Comparison of ENCODE assay signal across 17 cellular contexts in the genomic region with DNA sequence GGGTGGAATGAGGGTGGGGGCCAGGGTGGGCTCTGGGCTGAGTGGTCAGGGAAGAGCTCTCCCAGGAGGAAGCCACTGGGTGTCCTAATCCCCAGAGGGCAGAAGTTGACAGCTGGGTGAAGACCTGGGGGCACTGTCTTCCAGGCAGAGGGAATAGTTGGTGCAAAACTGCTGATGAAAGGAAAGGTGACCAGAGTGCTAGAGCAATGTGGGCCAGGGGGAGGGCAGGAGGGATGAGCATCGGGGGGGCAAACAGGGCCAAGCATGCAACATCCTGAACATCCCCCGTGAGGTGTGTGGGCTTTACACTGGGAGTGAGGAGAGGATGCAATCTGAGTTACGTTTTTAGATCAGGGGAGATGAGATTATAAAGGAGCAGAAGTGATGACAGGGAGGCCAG.
DNase-seq lines count a peak whose midpoint lies in the region; ATAC-seq, FAIRE-seq and TF ChIP-seq lines count a peak whose summit lies in the region.
"Had no signal": no experiment of that assay in that cellular context is flagged by ENCODE, and none has a peak within 500 bp of the region (broad histone marks: within the 10 kb centered on the region; RNA-seq: fewer than 3 reads in every experiment).

No MANE protein-coding gene starts in this region.

- H3K4me1 Mint-ChIP-seq in CD4-positive, alpha-beta memory T cell: peaks cover 33 to 52% (median 42%) of the 10 kb centered on the region in 4 donors
- peaks cover 32% of the 10 kb centered on the region for H3K4me1 Mint-ChIP-seq in T-helper 17 cell

- H3K4me3 ChIP-seq in CD4-positive, alpha-beta memory T cell (ENCODE audit: low read length in 2 of 2): no peak overlapping the region
- H3K4me3 ChIP-seq in HepG2 (replicated peaks in 1 of 3; ENCODE audit: insufficient read depth in 1 of 3, low read depth in 2 of 3, low read length in 3 of 3): no peak overlapping the region
- H3K4me3 ChIP-seq: HAP-1, SJSA1 had no signal

- no peak for TF ChIP-seq RAD21 in HepG2 (CRISPR knock-in tag; IDR thresholded peaks at IDR 0.05)

- H3K36me3 Mint-ChIP-seq in CD4-positive, alpha-beta memory T cell: peaks cover 27 to 32% of the 10 kb centered on the region in 2 donors
- H3K36me3 Mint-ChIP-seq in T-helper 17 cell (ENCODE audit: low read depth): peaks cover 6% of the 10 kb centered on the region

- H3K27ac ChIP-seq in CD4-positive, alpha-beta memory T cell (ENCODE audit: low read depth, low read length): no peak overlapping the region
- no peak overlapping the region for H3K27ac ChIP-seq in HepG2 (ENCODE audit: extremely low read length, insufficient read depth, low read length)
- H3K27ac ChIP-seq: C4-2B, SJSA1 had no signal

- H3K4me1 ChIP-seq in CD4-positive, alpha-beta memory T cell (ENCODE audit: insufficient read depth, low read length): peaks cover 29% of the 10 kb centered on the region
- H3K4me1 ChIP-seq in HepG2 (ENCODE audit: insufficient read depth, low read length): peaks cover 20% of the 10 kb centered on the region

- H2AFZ ChIP-seq in HepG2 (ENCODE audit: low read length): no peak overlapping the region

- no TSS peak for BruUV-seq in HepG2 (replicated peaks; lab: Mats Ljungman, UMichigan)

- intact Hi-C loops in CD4-positive, alpha-beta memory T cell (cut with micrococcal nuclease): loop anchor here (5.0 kb wide), 3 partner anchors 45 to 280 kb away; partner anchors contain the start of genes KIF3B, PLAGL2 and POFUT1
- intact Hi-C loops in HepG2 (cut with micrococcal nuclease; ENCODE audit: unreplicated experiment): no loop called here
- intact Hi-C loops in posterior vena cava (cut with DNase I): no loop called here
- intact Hi-C loops in Right ventricle myocardium inferior (cut with DNase I): no loop called here

- no peak for TF ChIP-seq CTCF in HepG2 (CRISPR knock-in tag; IDR thresholded peaks at IDR 0.05)

- H3K36me3 ChIP-seq in CD4-positive, alpha-beta memory T cell (ENCODE audit: insufficient read depth, low read length): peaks cover 5% of the 10 kb centered on the region
- no peaks in the 10 kb centered on the region; a peak in 1 of 5 replicates for H3K36me3 ChIP-seq in HepG2 (replicated peaks in 1 of 2; ENCODE audit: control insufficient read depth in 1 of 2, insufficient read depth in 2 of 2, low read length in 2 of 2)
- H3K36me3 ChIP-seq: HAP-1, SJSA1 had no signal

- no peaks in the 10 kb centered on the region for H3K27me3 ChIP-seq in CD4-positive, alpha-beta memory T cell (ENCODE audit: insufficient read depth, low read length)
- no peaks in the 10 kb centered on the region for H3K27me3 ChIP-seq in HepG2 (ENCODE audit: control insufficient read depth in 1 of 2, insufficient read depth in 2 of 2, low read length in 2 of 2)
- H3K27me3 ChIP-seq: SJSA1 had no signal

- H3K4me2 ChIP-seq in HepG2 (ENCODE audit: low read depth, low read length): no peak overlapping the region

- H3K9me3 ChIP-seq in CD4-positive, alpha-beta memory T cell (ENCODE audit: control insufficient read depth in 1 of 2, low read length in 2 of 2): no peaks in the 10 kb centered on the region
- no peaks in the 10 kb centered on the region for H3K9me3 ChIP-seq in T-helper 17 cell (ENCODE audit: control insufficient read depth, low read length, poor library complexity, severe bottlenecking)
- no peaks in the 10 kb centered on the region for H3K9me3 ChIP-seq in HepG2 (ENCODE audit: low read length)
- H3K9me3 ChIP-seq: HAP-1, SJSA1 had no signal

- H3K9me3 Mint-ChIP-seq in CD4-positive, alpha-beta memory T cell: no peaks in the 10 kb centered on the region

- in situ Hi-C loops in HepG2 (cut with HindIII; ENCODE audit: extremely low pct_ligation_motif_present, low pct_unique_long_range_greater_than_20kb): no loop called here

- no peaks in the 10 kb centered on the region for H4K20me1 ChIP-seq in HepG2 (ENCODE audit: insufficient read depth, low read length)

- FAIRE-seq in HepG2 (lab: Jason Lieb, UNC): no peak

- H3K27ac Mint-ChIP-seq in CD4-positive, alpha-beta memory T cell: peak overlapping the region in 6 of 7 donors; percentile 71 to 81 (median 78)
- H3K27ac Mint-ChIP-seq in T-helper 17 cell: peak overlapping the region; percentile 87
- H3K27ac Mint-ChIP-seq: IgD-negative memory B cell had no signal

- ATAC-seq in T-helper 17 cell (no peak), HepG2 (no peak), Right ventricle myocardium inferior (no peak)

- CTCF ChIA-PET in CD4-positive, alpha-beta memory T cell (lab: Charles Lee; ENCODE audit: partially characterized antibody): no interaction called here
- CTCF ChIA-PET in HepG2 (lab: Yijun Ruan, JAX; ENCODE audit: low intra/inter-chr PET ratio, low total read pairs): no interaction called here

- no peak overlapping the region for H3K9ac ChIP-seq in HepG2 (ENCODE audit: insufficient read depth, low read depth, low read length)

- POLR2A ChIA-PET in CD4-positive, alpha-beta memory T cell (lab: Charles Lee; ENCODE audit: partially characterized antibody): no interaction called here
- POLR2A ChIA-PET in HepG2 (lab: Yijun Ruan, JAX): interaction anchor here (4.8 kb wide), 1 partner anchor 14 kb away, joined by 81 read pairs; no protein-coding TSS in a partner anchor

- no peak for TF ChIP-seq EP300 in HepG2 (IDR thresholded peaks at IDR 0.05; ENCODE audit: low read depth in 2 of 2, low read length in 2 of 2)
- TF ChIP-seq EP300 in HepG2 (CRISPR knock-in tag; IDR thresholded peaks at IDR 0.05; ENCODE audit: borderline replicate concordance): no peak

- WGBS in HepG2 (ENCODE audit: low lambda C conversion rate): 77% methylated on average over 3 of the region's 3 CpGs

- DNase-seq in CD4-positive, alpha-beta memory T cell: no peak
- no peak for DNase-seq in T-helper 17 cell
- DNase-seq in HepG2 (ENCODE audit: low spot score): no peak
- DNase-seq in posterior vena cava (ENCODE audit: low spot score): peak; percentile 41
- no peak for DNase-seq in NCI-H2196 treated with DMSO at 0.1 percent for 48 hours (lab: John Stamatoyannopoulos, UW; ENCODE audit: unreplicated experiment)
- DNase-seq in HK-2 (ENCODE audit: unreplicated experiment): no peak
- DNase-seq in foreskin melanocyte: no peak
- DNase-seq in Right ventricle myocardium inferior (ENCODE audit: missing footprints): no peak
- DNase-seq: DMS79, NCI-H187, NCI-H446 treated with DMSO at 0.1 percent for 48 hours, NCI-H748 treated with DMSO at 0.1 percent for 48 hours, RPMI8226 had no signal

- peak overlapping the region in 1 of 8 donors; percentile 20 for H3K4me3 Mint-ChIP-seq in CD4-positive, alpha-beta memory T cell
- H3K4me3 Mint-ChIP-seq in T-helper 17 cell: no peak overlapping the region

- H3K27me3 Mint-ChIP-seq in CD4-positive, alpha-beta memory T cell: peaks cover 0 to 1% of the 10 kb centered on the region in 2 donors
- H3K27me3 Mint-ChIP-seq in T-helper 17 cell: no peaks in the 10 kb centered on the region
- H3K27me3 Mint-ChIP-seq: IgD-negative memory B cell had no signal

- peaks cover 6% of the 10 kb centered on the region for H3K79me2 ChIP-seq in HepG2 (ENCODE audit: insufficient read depth, low read length)

- no peak for TF ChIP-seq POLR2A in HepG2 (IDR thresholded peaks at IDR 0.05; ENCODE audit: insufficient read depth in 1 of 2, low read depth in 2 of 2, low read length in 2 of 2)

TF ChIP-seq in HepG2, 621 proteins besides CTCF, POLR2A, EP300 and RAD21:
- TF ChIP-seq ZNF3 (CRISPR knock-in tag; IDR thresholded peaks at IDR 0.05) (no peak), RELA (CRISPR knock-in tag; IDR thresholded peaks at IDR 0.05) (no peak), CBFB (CRISPR knock-in tag; IDR thresholded peaks at IDR 0.05) (no peak), ZNF12 (CRISPR knock-in tag; IDR thresholded peaks at IDR 0.05) (0 out of 2 replicates have a peak, but pooled peaks have one; percentile 16), MTF2 (CRISPR knock-in tag; IDR thresholded peaks at IDR 0.05; ENCODE audit: borderline replicate concordance) (no peak), TOE1 (CRISPR knock-in tag; IDR thresholded peaks at IDR 0.05) (no peak), NFKBIZ (CRISPR knock-in tag; IDR thresholded peaks at IDR 0.05) (no peak), MYC (CRISPR knock-in tag; IDR thresholded peaks at IDR 0.05; ENCODE audit: borderline replicate concordance) (no peak), ZNF10 (CRISPR knock-in tag; IDR thresholded peaks at IDR 0.05; ENCODE audit: borderline replicate concordance, low read depth) (no peak), MAFK (conservative IDR thresholded peaks at IDR 0.05 in 1 of 2, IDR thresholded peaks at IDR 0.05 in 1 of 2; ENCODE audit: low read length in 2 of 2) (peak in 1 of 2 experiments; percentile 27; a peak in 1 of 4 replicates)
